ENCODE assay signal across 8 cellular contexts in genomic region chr7:37683263-37684120, GRCh38. TPM values are rescaled to one million over a fixed set of nuclear protein-coding genes. Genes with fewer than 3 reads are reported as not detected.
DNase-seq lines count a peak whose midpoint lies in the region; ATAC-seq and TF ChIP-seq lines count a peak whose summit lies in the region.

GPR141 (plus strand) TSS chr7:37683766; CDS start chr7:37740394, 56,628 bp downstream.

- intact Hi-C loops in uterus (cut with DNase I; ENCODE audit: low total_unique reads): no loop called here

- TF ChIP-seq CTCF in NB4 (IDR thresholded peaks at IDR 0.05; ENCODE audit: low read depth, low read length): no peak
- no peak for TF ChIP-seq CTCF in kidney epithelial cell (IDR thresholded peaks at IDR 0.05; ENCODE audit: insufficient read depth, low read length, poor library complexity, severe bottlenecking)
- TF ChIP-seq CTCF in uterus (IDR thresholded peaks at IDR 0.05): no peak

- peaks cover 0 to 4% of the 10 kb centered on the region in 2 donors for H3K4me1 ChIP-seq in uterus

- H3K27ac ChIP-seq in uterus: no peak within 1 kb of the TSS

- TF ChIP-seq POLR2A in NB4 (IDR thresholded peaks at IDR 0.05; ENCODE audit: extremely low read depth, insufficient read length) (no peak), uterus (IDR thresholded peaks at IDR 0.05) (no peak)

- H3K36me3 ChIP-seq in kidney epithelial cell (ENCODE audit: control insufficient read depth, insufficient read depth, low read length) (no peaks in the 10 kb centered on the region), uterus (no peaks in the 10 kb centered on the region)

- H3K4me3 ChIP-seq in NB4 (ENCODE audit: low read depth, low read length) (peak within 1 kb of the TSS; percentile 73), kidney epithelial cell (ENCODE audit: low read depth, low read length) (no peak within 1 kb of the TSS), uterus (no peak within 1 kb of the TSS)

- DNase-seq in NB4 (ENCODE audit: low read depth) (peak; percentile 97), kidney epithelial cell (ENCODE audit: low read depth) (peak; percentile 58), uterus (no peak), NCI-H1092 (lab: John Stamatoyannopoulos, UW) (no peak), ecto neural progenitor cell (ENCODE audit: low spot score) (no peak)
- no peak for DNase-seq in stimulated activated CD8-positive, alpha-beta memory T cell treated with anti-CD3 and anti-CD28 coated beads, Interleukin-4, amount 100 ng/mL, for 48 hours

- ATAC-seq in GM18867 (IDR thresholded peaks at IDR 0.05; ENCODE audit: unreplicated experiment) (peak; percentile 90), HG02610 (IDR thresholded peaks at IDR 0.05; ENCODE audit: unreplicated experiment) (peak; percentile 91)

- no peaks in the 10 kb centered on the region for H3K9me3 ChIP-seq in uterus

- H3K27me3 ChIP-seq in kidney epithelial cell (ENCODE audit: control insufficient read depth, insufficient read depth, low read length): no peaks in the 10 kb centered on the region
- no peaks in the 10 kb centered on the region for H3K27me3 ChIP-seq in uterus

RNA-seq across cellular contexts. Expression of gene GPR141, which starts in this region (rescaled TPM):
- total RNA-seq in kidney epithelial cell (not detected in 2 replicates), uterus (1 to 10 TPM in 1 of 4 donors, under 1 TPM in 1, not detected in 2; 0.58 to 1.8 TPM)

Comparison
In these comparisons a context has a peak if more than half of its experiments do, and no peak if none do; other contexts are left out.
1. Peak in DNase-seq in kidney epithelial cell; RNA of the gene not detected or under 1 TPM.